In genomic region chr12:664779-665092, GRCh38 we compare ENCODE assay signal across 14 cellular contexts. TPM values are rescaled to one million over a fixed set of nuclear protein-coding genes. Genes with fewer than 3 reads are reported as not detected.
"Had no signal": no experiment of that assay in that cellular context is flagged by ENCODE, and none has a peak within 500 bp of the region (broad histone marks: within the 10 kb centered on the region; RNA-seq: fewer than 3 reads in every experiment).

No MANE protein-coding gene starts in this region.

- H3K36me3 Mint-ChIP-seq: activated naive CD8-positive, alpha-beta T cell; immature natural killer cell; natural killer cell treated with Interleukin-12 subunit alpha and Interleukin-12 subunit beta and Interleukin-15 and Interleukin-18, amount 100 ng/mL, for 72 hours had no signal

- H3K27ac Mint-ChIP-seq: activated naive CD8-positive, alpha-beta T cell; stimulated activated naive CD8-positive, alpha-beta T cell treated with anti-CD3 and anti-CD28 coated beads, Interleukin-15, amount 100 ng/mL, for 72 hours had no signal

- H3K27me3 Mint-ChIP-seq: activated naive CD8-positive, alpha-beta T cell; stimulated activated naive CD8-positive, alpha-beta T cell treated with anti-CD3 and anti-CD28 coated beads, Interleukin-15, amount 100 ng/mL, for 72 hours had no signal

- H3K9me3 Mint-ChIP-seq: immature natural killer cell; natural killer cell treated with Interleukin-12 subunit alpha and Interleukin-12 subunit beta and Interleukin-15 and Interleukin-18, amount 100 ng/mL, for 72 hours; stimulated activated naive CD8-positive, alpha-beta T cell treated with anti-CD3 and anti-CD28 coated beads, Interleukin-15, amount 100 ng/mL, for 72 hours had no signal

- DNase-seq: activated CD4-positive, alpha-beta T cell treated with anti-CD3 and anti-CD28 coated beads, Interleukin-2, amount 50 U/mL, for 1 hour; activated effector memory CD4-positive, alpha-beta T cell treated with anti-CD3 and anti-CD28 coated beads, Interleukin-2, amount 50 U/mL, for 16 hours; anterior cingulate cortex; brain microvascular endothelial cell; dermis blood vessel endothelial cell; head of caudate nucleus; immature natural killer cell; stimulated activated naive CD8-positive, alpha-beta T cell treated with anti-CD3 and anti-CD28 coated beads, Interleukin-15, amount 100 ng/mL, for 72 hours; SW 1271; T-helper 9 cell had no signal

- H3K36me3 ChIP-seq: brain microvascular endothelial cell had no signal

- H3K27me3 ChIP-seq: brain microvascular endothelial cell had no signal

- H3K27ac ChIP-seq: brain microvascular endothelial cell had no signal

- H3K4me3 Mint-ChIP-seq: activated naive CD8-positive, alpha-beta T cell; immature natural killer cell; natural killer cell treated with Interleukin-12 subunit alpha and Interleukin-12 subunit beta and Interleukin-15 and Interleukin-18, amount 100 ng/mL, for 72 hours; stimulated activated naive CD8-positive, alpha-beta T cell treated with anti-CD3 and anti-CD28 coated beads, Interleukin-15, amount 100 ng/mL, for 72 hours had no signal

- ATAC-seq: natural killer cell treated with Interleukin-12 subunit alpha and Interleukin-12 subunit beta and Interleukin-15 and Interleukin-18, amount 100 ng/mL, for 72 hours; sciatic nerve; stimulated activated naive CD8-positive, alpha-beta T cell treated with anti-CD3 and anti-CD28 coated beads, Interleukin-15, amount 100 ng/mL, for 72 hours had no signal

RNA-seq across cellular contexts. Expression of gene NINJ2, which starts 1.5 kb away (rescaled TPM):
- total RNA-seq: epithelial cell of proximal tubule had no signal
